In the genomic region with DNA sequence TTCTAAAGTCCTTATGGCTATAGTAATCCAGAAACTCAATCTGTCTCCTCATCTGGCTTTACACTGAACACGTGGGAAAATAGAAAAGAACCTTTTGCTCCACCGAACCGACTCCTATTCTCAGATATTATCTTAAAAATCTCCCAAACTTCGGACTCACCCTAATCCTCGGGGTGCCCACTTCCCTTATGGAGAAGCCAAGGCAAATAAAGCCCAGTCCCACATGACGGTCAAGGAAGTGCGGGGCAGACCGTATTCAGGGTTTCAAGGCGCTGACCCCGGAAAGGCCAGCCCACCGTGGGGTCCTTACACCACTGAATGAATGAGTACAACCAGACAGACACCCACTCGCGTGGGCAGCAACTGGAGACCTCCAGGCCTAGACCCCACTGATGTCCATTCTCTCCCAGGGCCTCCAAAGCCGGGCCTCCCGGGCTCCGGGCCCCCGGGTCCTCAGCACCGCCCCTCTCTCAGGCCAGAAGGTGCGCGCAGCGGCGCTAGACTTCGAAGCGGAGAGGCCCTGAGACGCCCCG, we compare ENCODE assay signal across 1 cellular context.
A peak's percentile ranks its signal among the peaks of the same experiment; 100 is the strongest.
TF ChIP-seq lines count a peak whose summit lies in the region.

No MANE protein-coding gene starts in this region.

TF ChIP-seq in K562, 482 proteins besides CTCF, POLR2A, EP300 and RAD21:
- TF ChIP-seq L3MBTL2 (IDR thresholded peaks at IDR 0.05) (peak; percentile 2; the same call in 1 of the 2 replicates), KLF13 (tag; IDR thresholded peaks at IDR 0.05; ENCODE audit: borderline replicate concordance, low read depth) (peak; percentile 59; the same call in 1 of the 2 replicates), COPS2 (conservative IDR thresholded peaks at IDR 0.05) (no peak), IRF1 (CRISPR knock-in tag; IDR thresholded peaks at IDR 0.05; ENCODE audit: borderline replicate concordance) (no peak), BRCA1 (IDR thresholded peaks at IDR 0.05) (no peak), BRCA1 (CRISPR knock-in tag; IDR thresholded peaks at IDR 0.05) (no peak), ZNF232 (CRISPR knock-in tag; IDR thresholded peaks at IDR 0.05) (peak; percentile 2), ZNF124 (CRISPR knock-in tag; IDR thresholded peaks at IDR 0.05) (0 out of 2 replicates have a peak, but pooled peaks have one; percentile 80), ETS1 (conservative IDR thresholded peaks at IDR 0.05; ENCODE audit: control insufficient read depth, low read depth, low read length) (0 out of 2 replicates have a peak, but pooled peaks have one; percentile 12), GTF2F1 (IDR thresholded peaks at IDR 0.05; ENCODE audit: low read depth, low read length) (no peak), HDAC1 (IDR thresholded peaks at IDR 0.05) (no peak), TOE1 (IDR thresholded peaks at IDR 0.05; ENCODE audit: borderline replicate concordance) (0 out of 2 replicates have a peak, but pooled peaks have one; percentile 22), TOE1 (CRISPR knock-in tag; IDR thresholded peaks at IDR 0.05; ENCODE audit: borderline replicate concordance, low read depth) (no peak), CTCFL (IDR thresholded peaks at IDR 0.05; ENCODE audit: borderline replicate concordance, insufficient read depth, low read depth, low read length, poor library complexity, severe bottlenecking) (peak; percentile 19), HNRNPUL1 (IDR thresholded peaks at IDR 0.05; ENCODE audit: low read length) (no peak), ZBTB7A (IDR thresholded peaks at IDR 0.05; ENCODE audit: borderline replicate concordance, control insufficient read depth, low read depth, low read length) (peak; percentile 10; the same call in 1 of the 2 replicates), KDM5B (IDR thresholded peaks at IDR 0.05; ENCODE audit: insufficient replicate concordance, low read depth, low read length) (peak; percentile 18), CLOCK (CRISPR knock-in tag; IDR thresholded peaks at IDR 0.05; ENCODE audit: borderline replicate concordance) (no peak), STAG1 (CRISPR knock-in tag; IDR thresholded peaks at IDR 0.05; ENCODE audit: borderline replicate concordance) (0 out of 2 replicates have a peak, but pooled peaks have one; percentile 9), CBFB (CRISPR knock-in tag; IDR thresholded peaks at IDR 0.05) (no peak), KLF1 (tag; IDR thresholded peaks at IDR 0.05) (0 out of 2 replicates have a peak, but pooled peaks have one; percentile 34), NRF1 (conservative IDR thresholded peaks at IDR 0.05 in 1 of 2, IDR thresholded peaks at IDR 0.05 in 1 of 2) (no peak), TGIF2 (CRISPR knock-in tag; IDR thresholded peaks at IDR 0.05) (peak; percentile 67; the same call in 1 of the 2 replicates), SMARCE1 (IDR thresholded peaks at IDR 0.05) (0 out of 2 replicates have a peak, but pooled peaks have one; percentile 42), SRSF3 (IDR thresholded peaks at IDR 0.05; ENCODE audit: insufficient read depth, low read length) (peak; percentile 82; the same call in 1 of the 2 replicates), RCOR1 (IDR thresholded peaks at IDR 0.05; ENCODE audit: borderline replicate concordance in 1 of 2, low read depth in 2 of 2, low read length in 2 of 2) (no peak), RB1 (IDR thresholded peaks at IDR 0.05; ENCODE audit: low read depth) (no peak), ETV5 (CRISPR knock-in tag; IDR thresholded peaks at IDR 0.05; ENCODE audit: low read depth) (peak; percentile 64), CTBP1 (IDR thresholded peaks at IDR 0.05; ENCODE audit: borderline replicate concordance) (no peak), YY1 (IDR thresholded peaks at IDR 0.05; ENCODE audit: borderline replicate concordance in 1 of 3, control insufficient read depth in 1 of 3, extremely low read depth in 1 of 3, insufficient read depth in 3 of 3, insufficient read length in 1 of 3, insufficient replicate concordance in 2 of 3, low read depth in 1 of 3, low read length in 2 of 3) (peak in 1 of 3 experiments; percentile 6)
- TF ChIP-seq, protein P1, sequence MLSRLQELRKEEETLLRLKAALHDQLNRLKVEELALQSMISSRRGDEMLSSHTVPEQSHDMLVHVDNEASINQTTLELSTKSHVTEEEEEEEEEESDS (CRISPR knock-in tag; IDR thresholded peaks at IDR 0.05) = no peak
- TF ChIP-seq, protein P2, sequence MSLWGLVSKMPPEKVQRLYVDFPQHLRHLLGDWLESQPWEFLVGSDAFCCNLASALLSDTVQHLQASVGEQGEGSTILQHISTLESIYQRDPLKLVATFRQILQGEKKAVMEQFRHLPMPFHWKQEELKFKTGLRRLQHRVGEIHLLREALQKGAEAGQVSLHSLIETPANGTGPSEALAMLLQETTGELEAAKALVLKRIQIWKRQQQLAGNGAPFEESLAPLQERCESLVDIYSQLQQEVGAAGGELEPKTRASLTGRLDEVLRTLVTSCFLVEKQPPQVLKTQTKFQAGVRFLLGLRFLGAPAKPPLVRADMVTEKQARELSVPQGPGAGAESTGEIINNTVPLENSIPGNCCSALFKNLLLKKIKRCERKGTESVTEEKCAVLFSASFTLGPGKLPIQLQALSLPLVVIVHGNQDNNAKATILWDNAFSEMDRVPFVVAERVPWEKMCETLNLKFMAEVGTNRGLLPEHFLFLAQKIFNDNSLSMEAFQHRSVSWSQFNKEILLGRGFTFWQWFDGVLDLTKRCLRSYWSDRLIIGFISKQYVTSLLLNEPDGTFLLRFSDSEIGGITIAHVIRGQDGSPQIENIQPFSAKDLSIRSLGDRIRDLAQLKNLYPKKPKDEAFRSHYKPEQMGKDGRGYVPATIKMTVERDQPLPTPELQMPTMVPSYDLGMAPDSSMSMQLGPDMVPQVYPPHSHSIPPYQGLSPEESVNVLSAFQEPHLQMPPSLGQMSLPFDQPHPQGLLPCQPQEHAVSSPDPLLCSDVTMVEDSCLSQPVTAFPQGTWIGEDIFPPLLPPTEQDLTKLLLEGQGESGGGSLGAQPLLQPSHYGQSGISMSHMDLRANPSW (CRISPR knock-in tag; IDR thresholded peaks at IDR 0.05) = 0 out of 2 replicates have a peak, but pooled peaks have one; percentile 24
- TF ChIP-seq, protein P3, sequence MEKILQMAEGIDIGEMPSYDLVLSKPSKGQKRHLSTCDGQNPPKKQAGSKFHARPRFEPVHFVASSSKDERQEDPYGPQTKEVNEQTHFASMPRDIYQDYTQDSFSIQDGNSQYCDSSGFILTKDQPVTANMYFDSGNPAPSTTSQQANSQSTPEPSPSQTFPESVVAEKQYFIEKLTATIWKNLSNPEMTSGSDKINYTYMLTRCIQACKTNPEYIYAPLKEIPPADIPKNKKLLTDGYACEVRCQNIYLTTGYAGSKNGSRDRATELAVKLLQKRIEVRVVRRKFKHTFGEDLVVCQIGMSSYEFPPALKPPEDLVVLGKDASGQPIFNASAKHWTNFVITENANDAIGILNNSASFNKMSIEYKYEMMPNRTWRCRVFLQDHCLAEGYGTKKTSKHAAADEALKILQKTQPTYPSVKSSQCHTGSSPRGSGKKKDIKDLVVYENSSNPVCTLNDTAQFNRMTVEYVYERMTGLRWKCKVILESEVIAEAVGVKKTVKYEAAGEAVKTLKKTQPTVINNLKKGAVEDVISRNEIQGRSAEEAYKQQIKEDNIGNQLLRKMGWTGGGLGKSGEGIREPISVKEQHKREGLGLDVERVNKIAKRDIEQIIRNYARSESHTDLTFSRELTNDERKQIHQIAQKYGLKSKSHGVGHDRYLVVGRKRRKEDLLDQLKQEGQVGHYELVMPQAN (IDR thresholded peaks at IDR 0.05; ENCODE audit: borderline replicate concordance) = peak; percentile 67; the same call in 1 of the 2 replicates
- TF ChIP-seq, protein P4, sequence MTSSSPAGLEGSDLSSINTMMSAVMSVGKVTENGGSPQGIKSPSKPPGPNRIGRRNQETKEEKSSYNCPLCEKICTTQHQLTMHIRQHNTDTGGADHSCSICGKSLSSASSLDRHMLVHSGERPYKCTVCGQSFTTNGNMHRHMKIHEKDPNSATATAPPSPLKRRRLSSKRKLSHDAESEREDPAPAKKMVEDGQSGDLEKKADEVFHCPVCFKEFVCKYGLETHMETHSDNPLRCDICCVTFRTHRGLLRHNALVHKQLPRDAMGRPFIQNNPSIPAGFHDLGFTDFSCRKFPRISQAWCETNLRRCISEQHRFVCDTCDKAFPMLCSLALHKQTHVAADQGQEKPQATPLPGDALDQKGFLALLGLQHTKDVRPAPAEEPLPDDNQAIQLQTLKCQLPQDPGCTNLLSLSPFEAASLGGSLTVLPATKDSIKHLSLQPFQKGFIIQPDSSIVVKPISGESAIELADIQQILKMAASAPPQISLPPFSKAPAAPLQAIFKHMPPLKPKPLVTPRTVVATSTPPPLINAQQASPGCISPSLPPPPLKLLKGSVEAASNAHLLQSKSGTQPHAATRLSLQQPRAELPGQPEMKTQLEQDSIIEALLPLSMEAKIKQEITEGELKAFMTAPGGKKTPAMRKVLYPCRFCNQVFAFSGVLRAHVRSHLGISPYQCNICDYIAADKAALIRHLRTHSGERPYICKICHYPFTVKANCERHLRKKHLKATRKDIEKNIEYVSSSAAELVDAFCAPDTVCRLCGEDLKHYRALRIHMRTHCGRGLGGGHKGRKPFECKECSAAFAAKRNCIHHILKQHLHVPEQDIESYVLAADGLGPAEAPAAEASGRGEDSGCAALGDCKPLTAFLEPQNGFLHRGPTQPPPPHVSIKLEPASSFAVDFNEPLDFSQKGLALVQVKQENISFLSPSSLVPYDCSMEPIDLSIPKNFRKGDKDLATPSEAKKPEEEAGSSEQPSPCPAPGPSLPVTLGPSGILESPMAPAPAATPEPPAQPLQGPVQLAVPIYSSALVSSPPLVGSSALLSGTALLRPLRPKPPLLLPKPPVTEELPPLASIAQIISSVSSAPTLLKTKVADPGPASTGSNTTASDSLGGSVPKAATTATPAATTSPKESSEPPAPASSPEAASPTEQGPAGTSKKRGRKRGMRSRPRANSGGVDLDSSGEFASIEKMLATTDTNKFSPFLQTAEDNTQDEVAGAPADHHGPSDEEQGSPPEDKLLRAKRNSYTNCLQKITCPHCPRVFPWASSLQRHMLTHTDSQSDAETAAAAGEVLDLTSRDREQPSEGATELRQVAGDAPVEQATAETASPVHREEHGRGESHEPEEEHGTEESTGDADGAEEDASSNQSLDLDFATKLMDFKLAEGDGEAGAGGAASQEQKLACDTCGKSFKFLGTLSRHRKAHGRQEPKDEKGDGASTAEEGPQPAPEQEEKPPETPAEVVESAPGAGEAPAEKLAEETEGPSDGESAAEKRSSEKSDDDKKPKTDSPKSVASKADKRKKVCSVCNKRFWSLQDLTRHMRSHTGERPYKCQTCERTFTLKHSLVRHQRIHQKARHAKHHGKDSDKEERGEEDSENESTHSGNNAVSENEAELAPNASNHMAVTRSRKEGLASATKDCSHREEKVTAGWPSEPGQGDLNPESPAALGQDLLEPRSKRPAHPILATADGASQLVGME (CRISPR knock-in tag; IDR thresholded peaks at IDR 0.05) = no peak
- TF ChIP-seq, protein P5, sequence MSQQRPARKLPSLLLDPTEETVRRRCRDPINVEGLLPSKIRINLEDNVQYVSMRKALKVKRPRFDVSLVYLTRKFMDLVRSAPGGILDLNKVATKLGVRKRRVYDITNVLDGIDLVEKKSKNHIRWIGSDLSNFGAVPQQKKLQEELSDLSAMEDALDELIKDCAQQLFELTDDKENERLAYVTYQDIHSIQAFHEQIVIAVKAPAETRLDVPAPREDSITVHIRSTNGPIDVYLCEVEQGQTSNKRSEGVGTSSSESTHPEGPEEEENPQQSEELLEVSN (IDR thresholded peaks at IDR 0.05; ENCODE audit: borderline replicate concordance in 1 of 2, extremely low read depth in 1 of 2, insufficient read depth in 1 of 2, insufficient read length in 1 of 2, low read depth in 1 of 2, low read length in 1 of 2, poor library complexity in 1 of 2, severe bottlenecking in 1 of 2) = peak in 1 of 2 experiments; percentile 13
